Comparison of ENCODE assay signal across 24 cellular contexts in genomic region chr7:52825611-52826010, GRCh38.
"Had no signal": no experiment of that assay in that cellular context is flagged by ENCODE, and none has a peak within 500 bp of the region (broad histone marks: within the 10 kb centered on the region; RNA-seq: fewer than 3 reads in every experiment).

No MANE protein-coding gene starts in this region.

- ATAC-seq: activated T-helper 17 cell treated with anti-CD3 and anti-CD28 coated beads, Interleukin-2, amount 50 U/mL, for 72 hours; PC-3; T-helper 17 cell had no signal

- DNase-seq: activated B cell treated with CpG ODN at 0.5 μM for 24 hours; activated CD4-positive, alpha-beta memory T cell treated with anti-CD3 and anti-CD28 coated beads for 36 hours; activated CD4-positive, alpha-beta T cell treated with anti-CD3 and anti-CD28 coated beads, Interleukin-2, amount 10 ng/mL, durations not matched to agents 7 days and 5 days; activated CD8-positive, alpha-beta memory T cell treated with anti-CD3 and anti-CD28 coated beads for 24 hours; activated gamma-delta T cell; activated naive CD4-positive, alpha-beta T cell treated with anti-CD3 and anti-CD28 coated beads for 36 hours; activated T-cell treated with anti-CD3 and anti-CD28 coated beads for 4 hours; activated T-cell treated with anti-CD3 and anti-CD28 coated beads, Interleukin-2, amount 50 U/mL, for 48 hours; amygdala; cortex of kidney; Karpas-422; NCI-H1105 treated with DMSO at 0.1 percent for 48 hours; NCI-H146; NCI-H187 treated with DMSO at 0.1 percent for 48 hours; NCI-H2171; NCI-H2227 treated with DMSO at 0.1 percent for 48 hours; NCI-H526 treated with DMSO at 0.1 percent for 48 hours; NCI-H82; NK-92 treated with Interleukin-12 subunit alpha and Interleukin-12 subunit beta, amount 100 ng/mL, for 24 hours; PC-3; SHP77 treated with DMSO at 0.1 percent for 48 hours; T-helper 17 cell; T-helper 9 cell had no signal
